ENCODE assay signal across 15 cellular contexts in the genomic region with DNA sequence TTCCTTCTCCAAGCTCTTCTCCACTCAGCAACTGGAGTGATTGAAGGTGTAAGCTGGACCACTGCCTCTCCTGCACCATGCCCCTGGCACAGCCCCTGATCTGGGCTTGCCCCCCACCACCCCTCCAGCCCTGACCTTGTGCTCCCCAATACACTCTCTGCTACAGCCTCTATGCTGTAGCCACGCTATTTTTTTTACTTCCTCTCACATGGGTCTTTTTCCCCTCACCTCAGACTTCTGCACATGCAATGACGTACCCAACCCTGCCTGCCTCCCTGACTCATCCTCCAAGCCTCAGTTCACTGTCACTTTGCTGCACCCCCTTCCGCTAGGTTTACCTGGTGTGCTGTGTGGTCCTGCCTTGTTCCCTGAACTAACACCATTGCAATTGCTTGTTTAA. TPM values are rescaled to one million over a fixed set of nuclear protein-coding genes. Genes with fewer than 3 reads are reported as not detected.
DNase-seq lines count a peak whose midpoint lies in the region; ATAC-seq and TF ChIP-seq lines count a peak whose summit lies in the region.
"Had no signal": no experiment of that assay in that cellular context is flagged by ENCODE, and none has a peak within 500 bp of the region (broad histone marks: within the 10 kb centered on the region; RNA-seq: fewer than 3 reads in every experiment).

No MANE protein-coding gene starts in this region.

- ATAC-seq in activated naive CD4-positive, alpha-beta T cell treated with anti-CD3 and anti-CD28 coated beads, Interleukin-2, amount 50 U/mL, for 72 hours, result peak; percentile 59 to 65
- ATAC-seq in activated T-helper 17 cell treated with anti-CD3 and anti-CD28 coated beads, Interleukin-2, amount 50 U/mL, for 72 hours (replicated peaks), result peak; percentile 35
- peak; percentile 85 to 86 for ATAC-seq in stimulated activated naive B cell treated with anti-CD40 and anti-IgM and Interleukin-4, amounts not matched to agents 10 μg/mL and 1 μg/mL and 100 μg/mL, for 72 hours (replicated peaks)

- no peak overlapping the region for H3K4me3 Mint-ChIP-seq in activated naive CD4-positive, alpha-beta T cell treated with anti-CD3 and anti-CD28 coated beads, Interleukin-2, amount 10 ng/mL, durations not matched to agents 7 days and 5 days
- H3K4me3 Mint-ChIP-seq in activated T-helper 17 cell treated with anti-CD3 and anti-CD28 coated beads, Interleukin-2, amount 50 U/mL, for 72 hours, result no peak overlapping the region
- H3K4me3 Mint-ChIP-seq in stimulated activated naive B cell treated with anti-CD40 and anti-IgM and Interleukin-4, amounts not matched to agents 10 μg/mL and 1 μg/mL and 100 μg/mL, for 72 hours, result no peak overlapping the region
- H3K4me3 Mint-ChIP-seq: CD14-positive monocyte, HFFc6 had no signal

- peak overlapping the region in 1 of 2 donors; percentile 61 for H3K27ac Mint-ChIP-seq in activated naive CD4-positive, alpha-beta T cell treated with anti-CD3 and anti-CD28 coated beads, Interleukin-2, amount 50 U/mL, for 72 hours
- H3K27ac Mint-ChIP-seq in activated naive CD4-positive, alpha-beta T cell treated with anti-CD3 and anti-CD28 coated beads, Interleukin-2, amount 10 ng/mL, durations not matched to agents 7 days and 5 days, result no peak overlapping the region
- H3K27ac Mint-ChIP-seq in activated T-helper 17 cell treated with anti-CD3 and anti-CD28 coated beads, Interleukin-2, amount 50 U/mL, for 72 hours, result no peak overlapping the region
- H3K27ac Mint-ChIP-seq in stimulated activated naive B cell treated with anti-CD40 and anti-IgM and Interleukin-4, amounts not matched to agents 10 μg/mL and 1 μg/mL and 100 μg/mL, for 72 hours, result no peak overlapping the region
- H3K27ac Mint-ChIP-seq: HFFc6 had no signal

- DNase-seq in activated naive CD4-positive, alpha-beta T cell treated with anti-CD3 and anti-CD28 coated beads, Interleukin-2, amount 50 U/mL, for 72 hours (ENCODE audit: low spot score in 2 of 2), result no peak
- DNase-seq in activated naive CD4-positive, alpha-beta T cell treated with anti-CD3 and anti-CD28 coated beads, Interleukin-2, amount 10 ng/mL, durations not matched to agents 7 days and 5 days, result no peak
- DNase-seq in GM20000 (ENCODE audit: low spot score) (peak; percentile 21), NCI-H748 (lab: John Stamatoyannopoulos, UW; ENCODE audit: unreplicated experiment) (no peak), T1000 (lab: John Stamatoyannopoulos, UW) (no peak)
- no peak for DNase-seq in stimulated activated naive B cell treated with anti-CD40 and anti-IgM and Interleukin-4, amounts not matched to agents 10 μg/mL and 1 μg/mL and 100 μg/mL, for 72 hours
- DNase-seq: Caco-2, DMS53, HFFc6, KG1, NCI-H1417, NCI-H2171 treated with DMSO at 0.1 percent for 48 hours, NCI-H510A had no signal

- no peak for TF ChIP-seq CTCF in GM20000 (IDR thresholded peaks at IDR 0.05; ENCODE audit: extremely low read depth, missing control alignments)

- H3K36me3 Mint-ChIP-seq in activated naive CD4-positive, alpha-beta T cell treated with anti-CD3 and anti-CD28 coated beads, Interleukin-2, amount 50 U/mL, for 72 hours, result no peaks in the 10 kb centered on the region
- H3K36me3 Mint-ChIP-seq in activated naive CD4-positive, alpha-beta T cell treated with anti-CD3 and anti-CD28 coated beads, Interleukin-2, amount 10 ng/mL, durations not matched to agents 7 days and 5 days, result no peaks in the 10 kb centered on the region
- no peaks in the 10 kb centered on the region for H3K36me3 Mint-ChIP-seq in activated T-helper 17 cell treated with anti-CD3 and anti-CD28 coated beads, Interleukin-2, amount 50 U/mL, for 72 hours (ENCODE audit: low read depth)
- no peaks in the 10 kb centered on the region for H3K36me3 Mint-ChIP-seq in stimulated activated naive B cell treated with anti-CD40 and anti-IgM and Interleukin-4, amounts not matched to agents 10 μg/mL and 1 μg/mL and 100 μg/mL, for 72 hours
- H3K36me3 Mint-ChIP-seq: CD14-positive monocyte had no signal

- H3K9me3 Mint-ChIP-seq in activated naive CD4-positive, alpha-beta T cell treated with anti-CD3 and anti-CD28 coated beads, Interleukin-2, amount 50 U/mL, for 72 hours, result no peaks in the 10 kb centered on the region
- no peaks in the 10 kb centered on the region for H3K9me3 Mint-ChIP-seq in activated naive CD4-positive, alpha-beta T cell treated with anti-CD3 and anti-CD28 coated beads, Interleukin-2, amount 10 ng/mL, durations not matched to agents 7 days and 5 days
- no peaks in the 10 kb centered on the region for H3K9me3 Mint-ChIP-seq in activated T-helper 17 cell treated with anti-CD3 and anti-CD28 coated beads, Interleukin-2, amount 50 U/mL, for 72 hours
- H3K9me3 Mint-ChIP-seq in stimulated activated naive B cell treated with anti-CD40 and anti-IgM and Interleukin-4, amounts not matched to agents 10 μg/mL and 1 μg/mL and 100 μg/mL, for 72 hours, result peaks cover 0 to 2% of the 10 kb centered on the region in 2 donors
- H3K9me3 Mint-ChIP-seq: HFFc6 had no signal

- H3K27me3 Mint-ChIP-seq in activated naive CD4-positive, alpha-beta T cell treated with anti-CD3 and anti-CD28 coated beads, Interleukin-2, amount 10 ng/mL, durations not matched to agents 7 days and 5 days, result peaks cover 15% of the 10 kb centered on the region
- no peaks in the 10 kb centered on the region for H3K27me3 Mint-ChIP-seq in activated T-helper 17 cell treated with anti-CD3 and anti-CD28 coated beads, Interleukin-2, amount 50 U/mL, for 72 hours
- peaks cover 6 to 13% of the 10 kb centered on the region in 2 donors for H3K27me3 Mint-ChIP-seq in stimulated activated naive B cell treated with anti-CD40 and anti-IgM and Interleukin-4, amounts not matched to agents 10 μg/mL and 1 μg/mL and 100 μg/mL, for 72 hours

- no peaks in the 10 kb centered on the region for H3K4me1 Mint-ChIP-seq in activated naive CD4-positive, alpha-beta T cell treated with anti-CD3 and anti-CD28 coated beads, Interleukin-2, amount 10 ng/mL, durations not matched to agents 7 days and 5 days
- H3K4me1 Mint-ChIP-seq in activated T-helper 17 cell treated with anti-CD3 and anti-CD28 coated beads, Interleukin-2, amount 50 U/mL, for 72 hours, result no peaks in the 10 kb centered on the region
- peaks cover 6 to 7% of the 10 kb centered on the region in 2 donors for H3K4me1 Mint-ChIP-seq in stimulated activated naive B cell treated with anti-CD40 and anti-IgM and Interleukin-4, amounts not matched to agents 10 μg/mL and 1 μg/mL and 100 μg/mL, for 72 hours
- H3K4me1 Mint-ChIP-seq: CD14-positive monocyte had no signal

- CTCF ChIA-PET in activated naive CD4-positive, alpha-beta T cell treated with anti-CD3 and anti-CD28 coated beads, Interleukin-2, amount 10 ng/mL, durations not matched to agents 7 days and 5 days (lab: Charles Lee), result no interaction called here

RNA-seq across cellular contexts. Expression of gene CSNK2A3, which starts 9.0 kb away (rescaled TPM):
- total RNA-seq in activated naive CD4-positive, alpha-beta T cell treated with anti-CD3 and anti-CD28 coated beads, Interleukin-2, amount 50 U/mL, for 72 hours, result 1 to 10 TPM in 1 of 2 donors, under 1 TPM in 1; 0.73 to 4.0 TPM
- 1 to 10 TPM in 1 of 2 donors, under 1 TPM in 1; 0.85 to 1.7 TPM for total RNA-seq in activated T-helper 17 cell treated with anti-CD3 and anti-CD28 coated beads, Interleukin-2, amount 50 U/mL, for 72 hours

Comparison
In these comparisons a context has a peak if more than half of its experiments do, and no peak if none do; other contexts are left out.
1. ATAC-seq: peak in every context shown above with its lines; median percentile 86 in stimulated activated naive B cell treated with anti-CD40 and anti-IgM and Interleukin-4, amounts not matched to agents 10 μg/mL and 1 μg/mL and 100 μg/mL, for 72 hours; 62 in activated naive CD4-positive, alpha-beta T cell treated with anti-CD3 and anti-CD28 coated beads, Interleukin-2, amount 50 U/mL, for 72 hours; 35 in activated T-helper 17 cell treated with anti-CD3 and anti-CD28 coated beads, Interleukin-2, amount 50 U/mL, for 72 hours.